Comparison of ENCODE assay signal across 18 cellular contexts in the genomic region with DNA sequence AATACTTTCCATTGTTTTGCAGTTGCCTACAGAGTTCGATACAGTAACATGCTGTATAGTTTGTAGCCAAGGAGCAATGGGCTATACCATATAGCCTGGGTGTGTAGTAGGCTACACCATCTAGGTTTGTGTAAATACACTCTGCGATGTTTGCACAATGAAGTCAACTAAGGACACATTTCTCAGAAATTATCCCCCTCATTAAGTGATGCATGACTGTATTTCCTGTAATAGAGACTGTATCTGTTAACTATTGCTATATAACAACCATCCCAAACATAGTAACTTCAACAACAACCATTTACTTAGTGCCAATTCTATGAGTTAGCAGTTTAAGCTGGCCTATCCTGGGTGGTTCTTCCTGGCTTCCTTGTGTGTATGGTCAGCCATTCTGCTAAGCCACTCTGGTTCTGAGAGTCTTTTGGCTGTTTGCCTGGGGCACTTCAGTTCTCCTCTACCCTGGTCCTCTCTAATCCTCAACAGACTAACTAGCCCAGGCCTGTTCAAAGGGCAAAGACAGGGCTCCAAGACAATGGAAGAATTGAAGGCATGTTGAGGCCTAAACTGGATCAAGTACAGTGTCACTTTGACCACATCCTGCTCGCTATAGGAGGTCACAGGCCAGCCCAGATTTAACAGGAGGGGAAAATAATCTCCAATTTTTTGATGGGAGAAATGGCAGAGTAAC.
DNase-seq lines count a peak whose midpoint lies in the region; ATAC-seq, FAIRE-seq and TF ChIP-seq lines count a peak whose summit lies in the region.
"Had no signal": no experiment of that assay in that cellular context is flagged by ENCODE, and none has a peak within 500 bp of the region (broad histone marks: within the 10 kb centered on the region; RNA-seq: fewer than 3 reads in every experiment).

No MANE protein-coding gene starts in this region.

- no peak for TF ChIP-seq RAD21 in HepG2 (CRISPR knock-in tag; IDR thresholded peaks at IDR 0.05)

- H4K20me1 ChIP-seq in HepG2 (ENCODE audit: insufficient read depth, low read length) (peaks cover 2% of the 10 kb centered on the region), PC-9 (ENCODE audit: insufficient read depth) (no peaks in the 10 kb centered on the region; the same call in none of the 2 replicates)

- POLR2A ChIA-PET in HepG2 (lab: Yijun Ruan, JAX) (no interaction called here), PC-9 (lab: Charles Lee; ENCODE audit: unreplicated experiment) (no interaction called here)

- DNase-seq in HepG2 (ENCODE audit: low spot score) (peak; percentile 84), right lobe of liver (no peak), NCI-H524 (lab: John Stamatoyannopoulos, UW) (peak; percentile 88), epithelial cell of prostate (ENCODE audit: low read depth, low spot score) (peak; percentile 26), glomerular visceral epithelial cell (ENCODE audit: extremely low spot score) (no peak), PC-9 (no peak)
- no peak for DNase-seq in activated CD4-positive, alpha-beta T cell treated with anti-CD3 and anti-CD28 coated beads, Interleukin-2, amount 50 U/mL, for 48 hours
- DNase-seq: ACHN; activated CD4-positive, alpha-beta T cell treated with anti-CD3 and anti-CD28 coated beads for 1 hour; activated CD8-positive, alpha-beta memory T cell treated with anti-CD3 and anti-CD28 coated beads, Interleukin-2, amount 50 U/mL, for 4 hours; activated gamma-delta T cell treated with Interleukin-2 at 50 U/mL for 16 hours; CD4-positive, alpha-beta T cell; KG1; uterus had no signal

- BruUV-seq in HepG2 (replicated peaks; lab: Mats Ljungman, UMichigan): no TSS peak
- no TSS peak for BruUV-seq in PC-9 (replicated peaks; lab: Mats Ljungman, UMichigan)

- H3K4me1 ChIP-seq in HepG2 (ENCODE audit: insufficient read depth, low read length) (peaks cover 42% of the 10 kb centered on the region), right lobe of liver (no peaks in the 10 kb centered on the region), PC-9 (replicated peaks; ENCODE audit: insufficient read depth) (no peaks in the 10 kb centered on the region)
- H3K4me1 ChIP-seq: right atrium auricular region, uterus had no signal

- no peak overlapping the region for H2AFZ ChIP-seq in HepG2 (ENCODE audit: low read length)
- no peak overlapping the region for H2AFZ ChIP-seq in PC-9

- H3K4me3 ChIP-seq in HepG2 (replicated peaks in 1 of 3; ENCODE audit: insufficient read depth in 1 of 3, low read depth in 2 of 3, low read length in 3 of 3): no peak overlapping the region
- no peak overlapping the region for H3K4me3 ChIP-seq in right lobe of liver
- no peak overlapping the region for H3K4me3 ChIP-seq in PC-9
- H3K4me3 ChIP-seq: GM12878, right atrium auricular region, uterus had no signal

- no peak overlapping the region for H3K9ac ChIP-seq in HepG2 (ENCODE audit: insufficient read depth, low read depth, low read length)

- FAIRE-seq in HepG2 (lab: Jason Lieb, UNC): no peak
- FAIRE-seq: G401.6, GM12878 had no signal

- H3K9me3 ChIP-seq in HepG2 (ENCODE audit: low read length): no peaks in the 10 kb centered on the region
- H3K9me3 ChIP-seq in right lobe of liver: no peaks in the 10 kb centered on the region
- no peaks in the 10 kb centered on the region for H3K9me3 ChIP-seq in PC-9 (ENCODE audit: insufficient read depth, low read depth)
- H3K9me3 ChIP-seq: right atrium auricular region, uterus had no signal

- H3K9me2 ChIP-seq in PC-9 (ENCODE audit: insufficient read depth): no peaks in the 10 kb centered on the region

- H3K27me3 ChIP-seq in HepG2 (ENCODE audit: control insufficient read depth in 1 of 2, insufficient read depth in 2 of 2, low read length in 2 of 2) (no peaks in the 10 kb centered on the region), right lobe of liver (no peaks in the 10 kb centered on the region), PC-9 (ENCODE audit: insufficient read depth, low read depth) (no peaks in the 10 kb centered on the region)
- H3K27me3 ChIP-seq: right atrium auricular region, uterus had no signal

- CTCF ChIA-PET in HepG2 (lab: Yijun Ruan, JAX; ENCODE audit: low intra/inter-chr PET ratio, low total read pairs) (no interaction called here), PC-9 (lab: Charles Lee) (no interaction called here)

- WGBS in HepG2 (ENCODE audit: low lambda C conversion rate): 83% methylated on average over 3 of the region's 3 CpGs
- WGBS in right lobe of liver (ENCODE audit: insufficient coverage, low coverage, low lambda C conversion rate, missing lambda C conversion rate): 54% methylated on average over 2 of the region's 3 CpGs

- TF ChIP-seq POLR2A in HepG2 (IDR thresholded peaks at IDR 0.05; ENCODE audit: insufficient read depth in 1 of 2, low read depth in 2 of 2, low read length in 2 of 2) (no peak), right lobe of liver (IDR thresholded peaks at IDR 0.05) (no peak)

- H3K4me2 ChIP-seq in HepG2 (ENCODE audit: low read depth, low read length): peak overlapping the region; percentile 26
- H3K4me2 ChIP-seq in PC-9: no peak overlapping the region

- peak in 1 of 2 experiments; percentile 31; a peak in 1 of 4 replicates for TF ChIP-seq EP300 in HepG2 (IDR thresholded peaks at IDR 0.05; ENCODE audit: low read depth in 2 of 2, low read length in 2 of 2)
- TF ChIP-seq EP300 in HepG2 (CRISPR knock-in tag; IDR thresholded peaks at IDR 0.05; ENCODE audit: borderline replicate concordance): no peak

- H3F3A ChIP-seq in PC-9 (ENCODE audit: insufficient read depth, low read depth): no peaks in the 10 kb centered on the region

- H3K36me3 ChIP-seq in HepG2 (replicated peaks in 1 of 2; ENCODE audit: control insufficient read depth in 1 of 2, insufficient read depth in 2 of 2, low read length in 2 of 2): peaks cover 0 to 6% of the 10 kb centered on the region in 2 experiments; a peak in 3 of 5 replicates
- no peaks in the 10 kb centered on the region for H3K36me3 ChIP-seq in right lobe of liver
- no peaks in the 10 kb centered on the region for H3K36me3 ChIP-seq in PC-9 (ENCODE audit: low read depth)
- H3K36me3 ChIP-seq: right atrium auricular region, uterus had no signal

- intact Hi-C loops in HepG2 (cut with micrococcal nuclease; ENCODE audit: unreplicated experiment): loop anchor here (2.0 to 10.0 kb wide), 2 partner anchors 15 to 109 kb away; no protein-coding TSS in a partner anchor
- intact Hi-C loops in right lobe of liver (cut with DNase I): no loop called here
- intact Hi-C loops in PC-9 (cut with micrococcal nuclease; ENCODE audit: unreplicated experiment): no loop called here

- H3K79me2 ChIP-seq in HepG2 (ENCODE audit: insufficient read depth, low read length) (peaks cover 32% of the 10 kb centered on the region), PC-9 (ENCODE audit: low read depth) (no peaks in the 10 kb centered on the region)

- ATAC-seq in HepG2 (peak; percentile 81), right lobe of liver (no peak), HG03565 (IDR thresholded peaks at IDR 0.05; ENCODE audit: unreplicated experiment) (no peak)
- ATAC-seq: GM12878 had no signal

- in situ Hi-C loops in HepG2 (cut with HindIII; ENCODE audit: extremely low pct_ligation_motif_present, low pct_unique_long_range_greater_than_20kb): no loop called here

- TF ChIP-seq CTCF in HepG2 (CRISPR knock-in tag; IDR thresholded peaks at IDR 0.05) (no peak), right lobe of liver (IDR thresholded peaks at IDR 0.05) (no peak), PC-9 (conservative IDR thresholded peaks at IDR 0.05) (no peak)

- H3K27ac ChIP-seq in HepG2 (ENCODE audit: extremely low read length, insufficient read depth, low read length) (peak overlapping the region; percentile 17), right lobe of liver (no peak overlapping the region), epithelial cell of prostate (peak overlapping the region; percentile 64), PC-9 (no peak overlapping the region)
- H3K27ac ChIP-seq: right atrium auricular region, uterus had no signal

TF ChIP-seq in HepG2, 621 proteins besides CTCF, POLR2A, EP300 and RAD21 (continues in another document):
- TF ChIP-seq KDM1A (CRISPR knock-in tag; IDR thresholded peaks at IDR 0.05) (peak; percentile 18; the same call in 1 of the 2 replicates), MZF1 (CRISPR knock-in tag; IDR thresholded peaks at IDR 0.05; ENCODE audit: borderline replicate concordance) (no peak), ZFY (CRISPR knock-in tag; IDR thresholded peaks at IDR 0.05) (peak; percentile 52; the same call in 1 of the 2 replicates)
- TF ChIP-seq, protein P1, sequence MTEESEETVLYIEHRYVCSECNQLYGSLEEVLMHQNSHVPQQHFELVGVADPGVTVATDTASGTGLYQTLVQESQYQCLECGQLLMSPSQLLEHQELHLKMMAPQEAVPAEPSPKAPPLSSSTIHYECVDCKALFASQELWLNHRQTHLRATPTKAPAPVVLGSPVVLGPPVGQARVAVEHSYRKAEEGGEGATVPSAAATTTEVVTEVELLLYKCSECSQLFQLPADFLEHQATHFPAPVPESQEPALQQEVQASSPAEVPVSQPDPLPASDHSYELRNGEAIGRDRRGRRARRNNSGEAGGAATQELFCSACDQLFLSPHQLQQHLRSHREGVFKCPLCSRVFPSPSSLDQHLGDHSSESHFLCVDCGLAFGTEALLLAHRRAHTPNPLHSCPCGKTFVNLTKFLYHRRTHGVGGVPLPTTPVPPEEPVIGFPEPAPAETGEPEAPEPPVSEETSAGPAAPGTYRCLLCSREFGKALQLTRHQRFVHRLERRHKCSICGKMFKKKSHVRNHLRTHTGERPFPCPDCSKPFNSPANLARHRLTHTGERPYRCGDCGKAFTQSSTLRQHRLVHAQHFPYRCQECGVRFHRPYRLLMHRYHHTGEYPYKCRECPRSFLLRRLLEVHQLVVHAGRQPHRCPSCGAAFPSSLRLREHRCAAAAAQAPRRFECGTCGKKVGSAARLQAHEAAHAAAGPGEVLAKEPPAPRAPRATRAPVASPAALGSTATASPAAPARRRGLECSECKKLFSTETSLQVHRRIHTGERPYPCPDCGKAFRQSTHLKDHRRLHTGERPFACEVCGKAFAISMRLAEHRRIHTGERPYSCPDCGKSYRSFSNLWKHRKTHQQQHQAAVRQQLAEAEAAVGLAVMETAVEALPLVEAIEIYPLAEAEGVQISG (CRISPR knock-in tag; IDR thresholded peaks at IDR 0.05): no peak
- TF ChIP-seq, protein P2, sequence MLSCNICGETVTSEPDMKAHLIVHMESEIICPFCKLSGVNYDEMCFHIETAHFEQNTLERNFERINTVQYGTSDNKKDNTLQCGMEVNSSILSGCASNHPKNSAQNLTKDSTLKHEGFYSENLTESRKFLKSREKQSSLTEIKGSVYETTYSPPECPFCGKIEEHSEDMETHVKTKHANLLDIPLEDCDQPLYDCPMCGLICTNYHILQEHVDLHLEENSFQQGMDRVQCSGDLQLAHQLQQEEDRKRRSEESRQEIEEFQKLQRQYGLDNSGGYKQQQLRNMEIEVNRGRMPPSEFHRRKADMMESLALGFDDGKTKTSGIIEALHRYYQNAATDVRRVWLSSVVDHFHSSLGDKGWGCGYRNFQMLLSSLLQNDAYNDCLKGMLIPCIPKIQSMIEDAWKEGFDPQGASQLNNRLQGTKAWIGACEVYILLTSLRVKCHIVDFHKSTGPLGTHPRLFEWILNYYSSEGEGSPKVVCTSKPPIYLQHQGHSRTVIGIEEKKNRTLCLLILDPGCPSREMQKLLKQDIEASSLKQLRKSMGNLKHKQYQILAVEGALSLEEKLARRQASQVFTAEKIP (CRISPR knock-in tag; IDR thresholded peaks at IDR 0.05; ENCODE audit: borderline replicate concordance): no peak

Comparison
In these comparisons a context has a peak if more than half of its experiments do, and no peak if none do; other contexts are left out.
1. DNase-seq: peak in HepG2 (single experiment), NCI-H524 (2 of 2) and epithelial cell of prostate (single experiment); none in right lobe of liver (0 of 3), glomerular visceral epithelial cell (single experiment), activated CD4-positive, alpha-beta T cell treated with anti-CD3 and anti-CD28 coated beads, Interleukin-2, amount 50 U/mL, for 48 hours (0 of 2) and PC-9 (0 of 2).
2. H3K27ac ChIP-seq: peak in HepG2 (single experiment) and epithelial cell of prostate (single experiment); none in right lobe of liver (0 of 3) and PC-9 (single experiment).